ENCODE assay signal across 19 cellular contexts in the genomic region with DNA sequence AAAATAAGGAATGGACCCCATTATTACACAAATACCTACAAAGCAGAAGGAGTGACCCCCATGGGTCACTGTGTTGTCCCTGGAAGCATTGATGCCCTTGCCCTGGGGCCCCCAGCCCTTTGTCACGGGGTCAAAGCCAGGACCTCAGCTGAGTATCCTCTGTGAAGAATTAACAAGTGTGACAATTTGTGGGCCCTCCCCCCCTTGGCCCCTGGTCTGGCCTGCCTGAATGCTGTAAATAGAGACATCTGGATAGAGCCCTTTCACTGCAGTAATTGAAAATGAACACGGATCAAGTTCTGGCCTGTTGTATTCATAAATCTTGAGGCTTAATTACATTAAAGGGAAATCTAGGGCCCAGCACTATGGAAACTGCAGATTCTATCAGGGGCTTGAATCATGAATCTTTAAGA.
DNase-seq lines count a peak whose midpoint lies in the region; ATAC-seq and TF ChIP-seq lines count a peak whose summit lies in the region.
"Had no signal": no experiment of that assay in that cellular context is flagged by ENCODE, and none has a peak within 500 bp of the region (broad histone marks: within the 10 kb centered on the region; RNA-seq: fewer than 3 reads in every experiment).

No MANE protein-coding gene starts in this region.

- CTCF ChIA-PET in SK-N-SH (lab: Yijun Ruan, JAX) = interaction anchor here (1.3 to 1.7 kb wide), 2 partner anchors 10 to 474 kb away, joined by 3 to 4 read pairs; no protein-coding TSS in a partner anchor

- H3K9me3 ChIP-seq in SK-N-SH = no peaks in the 10 kb centered on the region
- H3K9me3 ChIP-seq: esophagus muscularis mucosa, right lobe of liver, suprapubic skin had no signal

- H3K4me3 Mint-ChIP-seq in naive thymus-derived CD8-positive, alpha-beta T cell = no peak overlapping the region
- H3K4me3 Mint-ChIP-seq in natural killer cell = no peak overlapping the region
- H3K4me3 Mint-ChIP-seq: activated naive CD4-positive, alpha-beta T cell treated with anti-CD3 and anti-CD28 coated beads, Interleukin-2, amount 10 ng/mL, durations not matched to agents 7 days and 5 days; T-helper 2 cell treated with Interferon-gamma antibody and Interleukin-4, amounts not matched to agents 5 μg/mL and 100 μg/mL, for 36 hours had no signal

- H3K79me2 ChIP-seq in SK-N-SH (ENCODE audit: insufficient read depth) = no peaks in the 10 kb centered on the region

- DNase-seq in NCI-H1105 treated with DMSO at 0.1 percent for 48 hours (lab: John Stamatoyannopoulos, UW) (peak; percentile 99), NCI-H2171 (lab: John Stamatoyannopoulos, UW) (peak; percentile 68), SK-N-SH (peak; percentile 65), NCI-H526 (lab: John Stamatoyannopoulos, UW) (no peak), H7 (no peak), natural killer cell (no peak)
- no peak for DNase-seq in naive thymus-derived CD8-positive, alpha-beta T cell
- DNase-seq: activated CD4-positive, alpha-beta T cell treated with anti-CD3 and anti-CD28 coated beads for 1 hour; activated naive CD4-positive, alpha-beta T cell treated with anti-CD3 and anti-CD28 coated beads, Interleukin-2, amount 10 ng/mL, durations not matched to agents 7 days and 5 days; GM23248; mammary epithelial cell; NK-92 treated with Interleukin-12 subunit alpha and Interleukin-12 subunit beta, amount 100 ng/mL, for 24 hours; right lobe of liver; stimulated activated CD4-positive, alpha-beta T cell treated with anti-CD3 and anti-CD28 coated beads, Interleukin-2, amount 100 ng/mL, for 24 hours had no signal

- H3K36me3 Mint-ChIP-seq in naive thymus-derived CD8-positive, alpha-beta T cell = peaks cover 24 to 32% (median 25%) of the 10 kb centered on the region in 3 donors
- H3K36me3 Mint-ChIP-seq in natural killer cell = peaks cover 14% of the 10 kb centered on the region

- H3K4me1 ChIP-seq in SK-N-SH (ENCODE audit: control insufficient read depth in 1 of 2, insufficient read depth in 2 of 2, low read depth in 1 of 2, low read length in 1 of 2) = peaks cover 0 to 8% of the 10 kb centered on the region in 2 experiments; a peak in 2 of 4 replicates
- H3K4me1 ChIP-seq: BLaER1 treated with 17β-estradiol and CSF1 and Interleukin-3, amounts not matched to agents 10 nM and 100 nM; esophagus muscularis mucosa; right lobe of liver; suprapubic skin had no signal

- no peaks in the 10 kb centered on the region for H3K27me3 Mint-ChIP-seq in naive thymus-derived CD8-positive, alpha-beta T cell
- H3K27me3 Mint-ChIP-seq in natural killer cell (ENCODE audit: low read depth in 2 of 2) = no peaks in the 10 kb centered on the region
- H3K27me3 Mint-ChIP-seq: activated naive CD4-positive, alpha-beta T cell treated with anti-CD3 and anti-CD28 coated beads, Interleukin-2, amount 10 ng/mL, durations not matched to agents 7 days and 5 days had no signal

- H3K27me3 ChIP-seq in SK-N-SH (ENCODE audit: insufficient read depth) = no peaks in the 10 kb centered on the region
- H3K27me3 ChIP-seq in H7 (ENCODE audit: control insufficient read depth, insufficient read depth, low read length) = no peaks in the 10 kb centered on the region
- H3K27me3 ChIP-seq: BLaER1 treated with 17β-estradiol and CSF1 and Interleukin-3, amounts not matched to agents 10 nM and 100 nM; esophagus muscularis mucosa; right lobe of liver; suprapubic skin had no signal

- WGBS in SK-N-SH (ENCODE audit: low lambda C conversion rate) = 0% methylated on average over 2 of the region's 2 CpGs

- H3K36me3 ChIP-seq in SK-N-SH (replicated peaks in 1 of 2; ENCODE audit: control insufficient read depth in 1 of 2, insufficient read depth in 2 of 2, low read length in 1 of 2) (no peaks in the 10 kb centered on the region), H7 (replicated peaks; ENCODE audit: control insufficient read depth, insufficient read depth, low read length) (no peaks in the 10 kb centered on the region)
- H3K36me3 ChIP-seq: BLaER1 treated with 17β-estradiol and CSF1 and Interleukin-3, amounts not matched to agents 10 nM and 100 nM; esophagus muscularis mucosa; right lobe of liver; suprapubic skin had no signal

- peaks cover 0 to 5% (median 2%) of the 10 kb centered on the region in 4 donors for H3K4me1 Mint-ChIP-seq in naive thymus-derived CD8-positive, alpha-beta T cell
- H3K4me1 Mint-ChIP-seq in natural killer cell = no peaks in the 10 kb centered on the region
- H3K4me1 Mint-ChIP-seq: activated naive CD4-positive, alpha-beta T cell treated with anti-CD3 and anti-CD28 coated beads, Interleukin-2, amount 10 ng/mL, durations not matched to agents 7 days and 5 days had no signal

- no peak overlapping the region for H3K27ac Mint-ChIP-seq in naive thymus-derived CD8-positive, alpha-beta T cell
- no peak overlapping the region for H3K27ac Mint-ChIP-seq in natural killer cell
- H3K27ac Mint-ChIP-seq: activated naive CD4-positive, alpha-beta T cell treated with anti-CD3 and anti-CD28 coated beads, Interleukin-2, amount 10 ng/mL, durations not matched to agents 7 days and 5 days; T-helper 2 cell treated with Interferon-gamma antibody and Interleukin-4, amounts not matched to agents 5 μg/mL and 100 μg/mL, for 36 hours had no signal

- no peak overlapping the region for H3K9ac ChIP-seq in SK-N-SH
- H3K9ac ChIP-seq: BLaER1 treated with 17β-estradiol and CSF1 and Interleukin-3, amounts not matched to agents 10 nM and 100 nM; GM23248 had no signal

- POLR2A ChIA-PET in SK-N-SH (lab: Yijun Ruan, JAX) = no interaction called here
- POLR2A ChIA-PET in naive thymus-derived CD8-positive, alpha-beta T cell (lab: Charles Lee) = no interaction called here

- intact Hi-C loops in natural killer cell (cut with micrococcal nuclease) = no loop called here

- no peaks in the 10 kb centered on the region for H3K9me2 ChIP-seq in SK-N-SH

- H3K4me3 ChIP-seq in SK-N-SH (ENCODE audit: low read depth in 2 of 2, low read length in 1 of 2) (no peak overlapping the region), H7 (ENCODE audit: insufficient read depth, low read depth, low read length) (no peak overlapping the region)
- H3K4me3 ChIP-seq: BLaER1 treated with 17β-estradiol and CSF1 and Interleukin-3, amounts not matched to agents 10 nM and 100 nM; esophagus muscularis mucosa; GM23248; right lobe of liver; suprapubic skin had no signal

- no peak overlapping the region for H3K4me2 ChIP-seq in SK-N-SH
- H3K4me2 ChIP-seq: BLaER1 treated with 17β-estradiol and CSF1 and Interleukin-3, amounts not matched to agents 10 nM and 100 nM had no signal

- H3F3A ChIP-seq in SK-N-SH (replicated peaks; ENCODE audit: insufficient read depth) = no peaks in the 10 kb centered on the region

- H2AFZ ChIP-seq in SK-N-SH (ENCODE audit: low read depth) = no peak overlapping the region
- H2AFZ ChIP-seq: GM23248 had no signal

- TF ChIP-seq EP300 in SK-N-SH (IDR thresholded peaks at IDR 0.05; ENCODE audit: borderline replicate concordance in 1 of 2, low read depth in 1 of 2, low read length in 1 of 2) = peak in 1 of 2 experiments; percentile 92; a peak in 2 of 4 replicates

- TF ChIP-seq CTCF in SK-N-SH (IDR thresholded peaks at IDR 0.05) (no peak), natural killer cell (IDR thresholded peaks at IDR 0.05) (no peak)

- H4K20me1 ChIP-seq in SK-N-SH (ENCODE audit: insufficient read depth) = no peaks in the 10 kb centered on the region
- H4K20me1 ChIP-seq: BLaER1 treated with 17β-estradiol and CSF1 and Interleukin-3, amounts not matched to agents 10 nM and 100 nM had no signal

- TF ChIP-seq RAD21 in SK-N-SH (IDR thresholded peaks at IDR 0.05; ENCODE audit: low read length) = peak; percentile 21; the same call in 1 of the 2 replicates

- H3K9me3 Mint-ChIP-seq in naive thymus-derived CD8-positive, alpha-beta T cell = peaks cover 3 to 21% (median 19%) of the 10 kb centered on the region in 9 donors
- peaks cover 8 to 20% of the 10 kb centered on the region in 2 donors for H3K9me3 Mint-ChIP-seq in natural killer cell

- H3K27ac ChIP-seq in SK-N-SH (ENCODE audit: low read depth in 2 of 2, low read length in 1 of 2) = peak overlapping the region in 1 of 2 experiments; percentile 78; a peak in 2 of 4 replicates
- H3K27ac ChIP-seq: BLaER1 treated with 17β-estradiol and CSF1 and Interleukin-3, amounts not matched to agents 10 nM and 100 nM; esophagus muscularis mucosa; GM23248; right lobe of liver; suprapubic skin had no signal

- ATAC-seq in naive thymus-derived CD8-positive, alpha-beta T cell = no peak
- no peak for ATAC-seq in natural killer cell
- ATAC-seq: right lobe of liver, Right ventricle myocardium inferior had no signal

TF ChIP-seq in SK-N-SH, 30 proteins besides CTCF, POLR2A, EP300 and RAD21:
- TF ChIP-seq TAF1 (IDR thresholded peaks at IDR 0.05; ENCODE audit: borderline replicate concordance, low read depth, low read length) (no peak), JUND (IDR thresholded peaks at IDR 0.05) (no peak), CHD2 (IDR thresholded peaks at IDR 0.05; ENCODE audit: low read length, partially characterized antibody) (peak; percentile 90), NFIC (IDR thresholded peaks at IDR 0.05; ENCODE audit: borderline replicate concordance) (no peak), GABPA (IDR thresholded peaks at IDR 0.05; ENCODE audit: low read depth) (no peak), FOXJ3 (CRISPR knock-in tag; IDR thresholded peaks at IDR 0.05) (peak; percentile 88), TCF12 (IDR thresholded peaks at IDR 0.05) (peak; percentile 42; the same call in 1 of the 2 replicates), RCOR1 (IDR thresholded peaks at IDR 0.05; ENCODE audit: low read length) (peak; percentile 88), GATA2 (CRISPR knock-in tag; IDR thresholded peaks at IDR 0.05) (peak; percentile 90)

Comparison
In these comparisons a context has a peak if more than half of its experiments do, and no peak if none do; other contexts are left out.
1. DNase-seq: peak in NCI-H1105 treated with DMSO at 0.1 percent for 48 hours (single experiment), NCI-H2171 (single experiment) and SK-N-SH (single experiment); none in naive thymus-derived CD8-positive, alpha-beta T cell (0 of 10), NCI-H526 (0 of 2), H7 (single experiment) and natural killer cell (single experiment).